In genomic region chr5:175477440-175477839, GRCh38 we compare ENCODE assay signal across 12 cellular contexts. TPM values are rescaled to one million over a fixed set of nuclear protein-coding genes. Genes with fewer than 3 reads are reported as not detected.
A peak's percentile ranks its signal among the peaks of the same experiment; 100 is the strongest.
DNase-seq lines count a peak whose midpoint lies in the region; ATAC-seq, FAIRE-seq and TF ChIP-seq lines count a peak whose summit lies in the region.
"Had no signal": no experiment of that assay in that cellular context is flagged by ENCODE, and none has a peak within 500 bp of the region (broad histone marks: within the 10 kb centered on the region; RNA-seq: fewer than 3 reads in every experiment).

No MANE protein-coding gene starts in this region.

- peaks cover 32% of the 10 kb centered on the region for H3K36me3 Mint-ChIP-seq in CD4-positive, alpha-beta T cell (ENCODE audit: low read depth)
- peaks cover 15% of the 10 kb centered on the region for H3K36me3 Mint-ChIP-seq in effector memory CD8-positive, alpha-beta T cell (ENCODE audit: insufficient read depth)
- peaks cover 17% of the 10 kb centered on the region for H3K36me3 Mint-ChIP-seq in natural killer cell treated with Interleukin-12 subunit alpha and Interleukin-12 subunit beta and Interleukin-15 and Interleukin-18, amount 100 ng/mL, for 72 hours

- DNase-seq in CD4-positive, alpha-beta T cell: no peak
- no peak for DNase-seq in effector memory CD8-positive, alpha-beta T cell
- DNase-seq in natural killer cell treated with Interleukin-12 subunit alpha and Interleukin-12 subunit beta and Interleukin-15 and Interleukin-18, amount 100 ng/mL, for 72 hours (ENCODE audit: low spot score): no peak
- DNase-seq in inferior parietal cortex (ENCODE audit: extremely low spot score) (no peak), RCC 7860 (ENCODE audit: low spot score) (no peak)
- DNase-seq: activated naive CD8-positive, alpha-beta T cell treated with anti-CD3 and anti-CD28 coated beads, Interleukin-2, amount 10 ng/mL, durations not matched to agents 7 days and 5 days; foreskin melanocyte; NCI-H2107; spleen had no signal

- TF ChIP-seq CTCF in CD4-positive, alpha-beta T cell (IDR thresholded peaks at IDR 0.05): no peak
- no peak for TF ChIP-seq CTCF in DOHH2 (IDR thresholded peaks at IDR 0.05; ENCODE audit: low read depth, low read length, poor library complexity, severe bottlenecking)

- no peak for FAIRE-seq in RCC 7860 (lab: Jason Lieb, UNC)
- FAIRE-seq: H1 had no signal

- CTCF ChIA-PET in CD4-positive, alpha-beta T cell (lab: Charles Lee): interaction anchor here (1.0 to 1.8 kb wide), 3 partner anchors 13 to 57 kb away, joined by 3 to 5 read pairs (median 4); no protein-coding TSS in a partner anchor

- H3K9me2 ChIP-seq in DOHH2 (replicated peaks; ENCODE audit: control insufficient read depth, low read length): no peaks in the 10 kb centered on the region

- H3K9me3 Mint-ChIP-seq in CD4-positive, alpha-beta T cell: no peaks in the 10 kb centered on the region
- no peaks in the 10 kb centered on the region for H3K9me3 Mint-ChIP-seq in effector memory CD8-positive, alpha-beta T cell
- no peaks in the 10 kb centered on the region for H3K9me3 Mint-ChIP-seq in natural killer cell treated with Interleukin-12 subunit alpha and Interleukin-12 subunit beta and Interleukin-15 and Interleukin-18, amount 100 ng/mL, for 72 hours
- H3K9me3 Mint-ChIP-seq: activated naive CD8-positive, alpha-beta T cell treated with anti-CD3 and anti-CD28 coated beads, Interleukin-2, amount 10 ng/mL, durations not matched to agents 7 days and 5 days had no signal

- H3K4me3 ChIP-seq in DOHH2 (ENCODE audit: low read length): no peak overlapping the region

- H3K4me2 ChIP-seq in DOHH2 (ENCODE audit: low read length): peak overlapping the region; percentile 86; the same call in 1 of the 2 replicates

- H3K27me3 Mint-ChIP-seq in CD4-positive, alpha-beta T cell: peaks cover 9% of the 10 kb centered on the region
- peaks cover 7 to 12% of the 10 kb centered on the region in 2 donors for H3K27me3 Mint-ChIP-seq in effector memory CD8-positive, alpha-beta T cell
- H3K27me3 Mint-ChIP-seq in natural killer cell treated with Interleukin-12 subunit alpha and Interleukin-12 subunit beta and Interleukin-15 and Interleukin-18, amount 100 ng/mL, for 72 hours: peaks cover 4 to 18% of the 10 kb centered on the region in 2 donors

- peaks cover 23% of the 10 kb centered on the region for H4K20me1 ChIP-seq in DOHH2 (ENCODE audit: control insufficient read depth, insufficient read depth, low read depth, low read length)

- H3K27me3 ChIP-seq in CD4-positive, alpha-beta T cell (ENCODE audit: control insufficient read depth, insufficient read depth, low read length): no peaks in the 10 kb centered on the region
- peaks cover 28% of the 10 kb centered on the region for H3K27me3 ChIP-seq in DOHH2 (ENCODE audit: control insufficient read depth, low read length)

- peaks cover 21% of the 10 kb centered on the region for H3K4me1 ChIP-seq in DOHH2 (ENCODE audit: control insufficient read depth, low read length)

- ATAC-seq in CD4-positive, alpha-beta T cell (ENCODE audit: poor library complexity): no peak
- no peak for ATAC-seq in effector memory CD8-positive, alpha-beta T cell (replicated peaks)
- no peak for ATAC-seq in natural killer cell treated with Interleukin-12 subunit alpha and Interleukin-12 subunit beta and Interleukin-15 and Interleukin-18, amount 100 ng/mL, for 72 hours
- no peak for ATAC-seq in HG03097 (IDR thresholded peaks at IDR 0.05; ENCODE audit: low FRiP score, unreplicated experiment)

- H3K4me1 Mint-ChIP-seq in CD4-positive, alpha-beta T cell (ENCODE audit: low read depth): peaks cover 46% of the 10 kb centered on the region
- H3K4me1 Mint-ChIP-seq in effector memory CD8-positive, alpha-beta T cell (ENCODE audit: low read depth in 2 of 2): peaks cover 28 to 36% of the 10 kb centered on the region in 2 donors
- peaks cover 30 to 36% of the 10 kb centered on the region in 2 donors for H3K4me1 Mint-ChIP-seq in natural killer cell treated with Interleukin-12 subunit alpha and Interleukin-12 subunit beta and Interleukin-15 and Interleukin-18, amount 100 ng/mL, for 72 hours (ENCODE audit: low read depth in 2 of 2)

- H3K27ac ChIP-seq in CD4-positive, alpha-beta T cell (ENCODE audit: low read depth, low read length): no peak overlapping the region
- no peak overlapping the region for H3K27ac ChIP-seq in DOHH2 (ENCODE audit: low read depth, low read length)

- POLR2A ChIA-PET in CD4-positive, alpha-beta T cell (lab: Charles Lee): interaction anchor here (0.8 to 1.8 kb wide), 5 partner anchors 12 to 56 kb away, joined by 3 to 31 read pairs (median 6); no protein-coding TSS in a partner anchor

- no peaks in the 10 kb centered on the region for H3F3A ChIP-seq in DOHH2 (ENCODE audit: control insufficient read depth, insufficient read depth)

- peaks cover 44% of the 10 kb centered on the region for H3K79me2 ChIP-seq in DOHH2 (ENCODE audit: control insufficient read depth, low read length)

- intact Hi-C loops in CD4-positive, alpha-beta T cell (cut with DNase I, micrococcal nuclease): no loop called here

- H3K4me3 Mint-ChIP-seq in CD4-positive, alpha-beta T cell: peak overlapping the region; percentile 97
- peak overlapping the region; percentile 97 for H3K4me3 Mint-ChIP-seq in effector memory CD8-positive, alpha-beta T cell
- H3K4me3 Mint-ChIP-seq in natural killer cell treated with Interleukin-12 subunit alpha and Interleukin-12 subunit beta and Interleukin-15 and Interleukin-18, amount 100 ng/mL, for 72 hours: peak overlapping the region; percentile 88

- no peaks in the 10 kb centered on the region for H3K9me3 ChIP-seq in CD4-positive, alpha-beta T cell (ENCODE audit: control insufficient read depth, low read length)
- no peaks in the 10 kb centered on the region for H3K9me3 ChIP-seq in DOHH2 (ENCODE audit: control insufficient read depth, insufficient read depth, low read length)
- H3K9me3 ChIP-seq: spleen had no signal

- H3K27ac Mint-ChIP-seq in CD4-positive, alpha-beta T cell: peak overlapping the region; percentile 92
- H3K27ac Mint-ChIP-seq in effector memory CD8-positive, alpha-beta T cell: peak overlapping the region; percentile 7 to 80
- H3K27ac Mint-ChIP-seq in natural killer cell treated with Interleukin-12 subunit alpha and Interleukin-12 subunit beta and Interleukin-15 and Interleukin-18, amount 100 ng/mL, for 72 hours: no peak overlapping the region

- H3K36me3 ChIP-seq in DOHH2 (ENCODE audit: control insufficient read depth, low read length): peaks cover 37% of the 10 kb centered on the region

RNA-seq across cellular contexts. Expression of gene SFXN1, which starts 0.9 kb away (rescaled TPM):
- 100 to 1,000 TPM; 133 to 138 TPM for total RNA-seq in CD4-positive, alpha-beta T cell
- total RNA-seq in natural killer cell treated with Interleukin-12 subunit alpha and Interleukin-12 subunit beta and Interleukin-15 and Interleukin-18, amount 100 ng/mL, for 72 hours: 100 to 1,000 TPM; 185 to 225 TPM

RNA-seq across cellular contexts. Expression of gene DRD1, which starts 33.5 kb away (rescaled TPM):
- not detected for total RNA-seq in CD4-positive, alpha-beta T cell
- not detected for total RNA-seq in natural killer cell treated with Interleukin-12 subunit alpha and Interleukin-12 subunit beta and Interleukin-15 and Interleukin-18, amount 100 ng/mL, for 72 hours
- total RNA-seq: activated naive CD8-positive, alpha-beta T cell treated with anti-CD3 and anti-CD28 coated beads, Interleukin-2, amount 10 ng/mL, durations not matched to agents 7 days and 5 days had no signal

Comparison
In these comparisons a context has a peak if more than half of its experiments do, and no peak if none do; other contexts are left out.
1. H3K27ac Mint-ChIP-seq: peak in CD4-positive, alpha-beta T cell (single experiment) and effector memory CD8-positive, alpha-beta T cell (2 of 2); none in natural killer cell treated with Interleukin-12 subunit alpha and Interleukin-12 subunit beta and Interleukin-15 and Interleukin-18, amount 100 ng/mL, for 72 hours (0 of 2).
2. Peak in every context shown above with its lines, with median percentiles within 50 percentile points of each other: H3K4me3 Mint-ChIP-seq.